19 cellular contexts compared by ENCODE assay signal in genomic region chr17:40791116-40791515, GRCh38. TPM values are rescaled to one million over a fixed set of nuclear protein-coding genes. Genes with fewer than 3 reads are reported as not detected.
DNase-seq lines count a peak whose midpoint lies in the region; ATAC-seq and TF ChIP-seq lines count a peak whose summit lies in the region.
"Had no signal": no experiment of that assay in that cellular context is flagged by ENCODE, and none has a peak within 500 bp of the region (broad histone marks: within the 10 kb centered on the region; RNA-seq: fewer than 3 reads in every experiment).

No MANE protein-coding gene starts in this region.

- no peak overlapping the region for H3K4me3 ChIP-seq in SK-N-MC
- no peak overlapping the region for H3K4me3 ChIP-seq in A673 (ENCODE audit: low read depth, low read length, poor library complexity, severe bottlenecking)
- H3K4me3 ChIP-seq: BLaER1 treated with 17β-estradiol and CSF1 and Interleukin-3, amounts not matched to agents 10 nM and 100 nM had no signal

- intact Hi-C loops in sciatic nerve (cut with DNase I), result loop anchor here (10.0 kb wide), 1 partner anchor 176 kb away; no protein-coding TSS in a partner anchor
- intact Hi-C loops in A673 (cut with micrococcal nuclease; ENCODE audit: unreplicated experiment), result loop anchor here (2.0 kb wide), 1 partner anchor 168 kb away; no protein-coding TSS in a partner anchor

- H3K9me3 ChIP-seq in SK-N-MC (ENCODE audit: low read depth, low read length), result no peaks in the 10 kb centered on the region
- no peaks in the 10 kb centered on the region for H3K9me3 ChIP-seq in A673 (ENCODE audit: low read depth, low read length, poor library complexity, severe bottlenecking)
- H3K9me3 ChIP-seq: BLaER1 treated with 17β-estradiol and CSF1 and Interleukin-3, amounts not matched to agents 10 nM and 100 nM had no signal

- H3K36me3 ChIP-seq in SK-N-MC (ENCODE audit: insufficient read depth, low read length) (no peaks in the 10 kb centered on the region), A673 (ENCODE audit: insufficient read depth, low read length, poor library complexity, severe bottlenecking) (no peaks in the 10 kb centered on the region)
- H3K36me3 ChIP-seq: BLaER1 treated with 17β-estradiol and CSF1 and Interleukin-3, amounts not matched to agents 10 nM and 100 nM had no signal

- peak overlapping the region; percentile 3 for H3K9ac ChIP-seq in SK-N-MC (ENCODE audit: insufficient read length)
- H3K9ac ChIP-seq: BLaER1 treated with 17β-estradiol and CSF1 and Interleukin-3, amounts not matched to agents 10 nM and 100 nM had no signal

- DNase-seq in GM04503 (ENCODE audit: low read depth) (peak; percentile 30), SK-N-MC (ENCODE audit: low read depth, low spot score) (no peak), fibroblast of peridontal ligament (ENCODE audit: extremely low read depth) (peak; percentile 88), sciatic nerve (ENCODE audit: low spot score) (no peak), C1 segment of cervical spinal cord (lab: John Stamatoyannopoulos, UW) (no peak), AML-193 (lab: John Stamatoyannopoulos, UW) (no peak), NCI-H524 (lab: John Stamatoyannopoulos, UW) (no peak), A673 (ENCODE audit: low spot score) (no peak)
- DNase-seq: CD8-positive, alpha-beta T cell; GDM1; NCI-H1417; NCI-H2081 treated with DMSO at 0.1 percent for 48 hours; SHP77 treated with DMSO at 0.1 percent for 48 hours had no signal

- H3K27me3 ChIP-seq in A673 (replicated peaks; ENCODE audit: insufficient read depth, low read depth, low read length, poor library complexity), result no peaks in the 10 kb centered on the region
- H3K27me3 ChIP-seq: BLaER1 treated with 17β-estradiol and CSF1 and Interleukin-3, amounts not matched to agents 10 nM and 100 nM had no signal

- POLR2A ChIA-PET in A673 (lab: Charles Lee; ENCODE audit: low non-redundant PET), result no interaction called here

- H3K4me1 ChIP-seq in A673 (ENCODE audit: insufficient read depth, low read length, poor library complexity, severe bottlenecking), result no peaks in the 10 kb centered on the region

- TF ChIP-seq CTCF in A673 (conservative IDR thresholded peaks at IDR 0.05; ENCODE audit: low read depth, low read length), result no peak

- H3K27ac ChIP-seq in SK-N-MC, result peak overlapping the region; percentile 51; the same call in 1 of the 2 replicates
- no peak overlapping the region for H3K27ac ChIP-seq in A673 (ENCODE audit: low read depth, low read length, poor library complexity, severe bottlenecking)
- H3K27ac ChIP-seq: BLaER1 treated with 17β-estradiol and CSF1 and Interleukin-3, amounts not matched to agents 10 nM and 100 nM had no signal

- CTCF ChIA-PET in A673 (lab: Charles Lee), result no interaction called here

- BruUV-seq in A673 (replicated peaks; lab: Mats Ljungman, UMichigan), result no TSS peak

- peak; percentile 90 for ATAC-seq in sciatic nerve
- ATAC-seq: CD8-positive, alpha-beta T cell; SK-N-SH treated with all-trans-retinoic acid at 6 μM for 48 hours had no signal

RNA-seq across cellular contexts. Expression of gene KRT28, which starts 8.6 kb away (rescaled TPM):
- total RNA-seq in sciatic nerve (not detected), A673 (2021) (not detected in 2 replicates)
- total RNA-seq: CD8-positive, alpha-beta T cell; H7; HFFc6; MCF 10A; RPMI7951 had no signal

RNA-seq across cellular contexts. Expression of gene KRT27, which starts 8.8 kb away (rescaled TPM):
- total RNA-seq in sciatic nerve (1.2 TPM), A673 (2021) (not detected in 2 replicates)
- total RNA-seq: CD8-positive, alpha-beta T cell; H7; HFFc6; MCF 10A; RPMI7951 had no signal

RNA-seq across cellular contexts. Expression of gene KRT26, which starts 19.1 kb away (rescaled TPM):
- total RNA-seq in sciatic nerve (not detected), A673 (2021) (not detected in 2 replicates)
- total RNA-seq: CD8-positive, alpha-beta T cell; H7; HFFc6; MCF 10A; RPMI7951 had no signal

RNA-seq across cellular contexts. Expression of gene KRT10, which starts 31.3 kb away (rescaled TPM):
- total RNA-seq in sciatic nerve (34.1 TPM), A673 (2021) (35.0 and 36.2 TPM in 2 replicates)

RNA-seq across cellular contexts. Expression of gene KRT25, which starts 36.0 kb away (rescaled TPM):
- total RNA-seq in sciatic nerve (not detected), A673 (2021) (0.28 and 0.42 TPM in 2 replicates)
- total RNA-seq: CD8-positive, alpha-beta T cell; H7; HFFc6; MCF 10A; RPMI7951 had no signal

Comparison
In these comparisons a context has a peak if more than half of its experiments do, and no peak if none do; other contexts are left out.
1. DNase-seq: peak in GM04503 (single experiment) and fibroblast of peridontal ligament (single experiment); none in SK-N-MC (single experiment), sciatic nerve (single experiment), C1 segment of cervical spinal cord (0 of 14), AML-193 (0 of 2), NCI-H524 (0 of 2) and A673 (single experiment).